1 cellular context compared by ENCODE assay signal in genomic region chr13:51673165-51673564, GRCh38.
TF ChIP-seq lines count a peak whose summit lies in the region.

No MANE protein-coding gene starts in this region.

TF ChIP-seq in SK-N-SH, 30 proteins besides CTCF, POLR2A, EP300 and RAD21 (continued from another document):
- no peak for TF ChIP-seq ZBTB33 (IDR thresholded peaks at IDR 0.05; ENCODE audit: borderline replicate concordance, low read depth)
- no peak for TF ChIP-seq TAF1 (IDR thresholded peaks at IDR 0.05; ENCODE audit: borderline replicate concordance, low read depth, low read length)
- no peak for TF ChIP-seq FOXM1 (IDR thresholded peaks at IDR 0.05; ENCODE audit: low read depth)
- TF ChIP-seq NRF1 (IDR thresholded peaks at IDR 0.05; ENCODE audit: low read depth, low read length) = no peak
- TF ChIP-seq IRF3 (IDR thresholded peaks at IDR 0.05; ENCODE audit: low read depth, low read length) = no peak
- TF ChIP-seq RXRA (IDR thresholded peaks at IDR 0.05; ENCODE audit: borderline replicate concordance, low read depth) = no peak
- no peak for TF ChIP-seq ELF1 (IDR thresholded peaks at IDR 0.05)
- TF ChIP-seq GATA2 (CRISPR knock-in tag; IDR thresholded peaks at IDR 0.05) = no peak
- no peak for TF ChIP-seq MXI1 (IDR thresholded peaks at IDR 0.05; ENCODE audit: low read depth, low read length)
- TF ChIP-seq NFIC (IDR thresholded peaks at IDR 0.05; ENCODE audit: borderline replicate concordance) = no peak
TF ChIP-seq in SK-N-SH: peak in this region for 0.
